Comparison of ENCODE assay signal across 10 cellular contexts in the genomic region with DNA sequence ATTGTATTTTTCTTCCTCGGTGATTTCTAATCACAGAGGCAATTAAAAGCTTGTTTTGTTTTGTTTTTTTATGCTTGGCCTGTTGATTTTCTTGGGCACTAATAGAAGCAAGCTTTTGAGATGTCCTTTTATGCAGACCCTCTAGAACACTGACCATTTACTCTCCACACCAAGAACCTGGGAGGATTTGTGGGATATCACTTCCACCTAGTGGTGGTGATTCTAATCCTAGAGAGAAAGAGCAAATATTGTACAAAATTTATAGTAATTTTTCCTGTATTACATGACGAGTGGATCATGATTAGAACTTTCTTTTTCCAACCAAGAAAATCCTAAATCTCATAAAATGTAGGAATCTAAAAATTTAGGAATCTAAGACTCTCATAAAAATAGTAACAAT. TPM values are rescaled to one million over a fixed set of nuclear protein-coding genes. Genes with fewer than 3 reads are reported as not detected.
DNase-seq lines count a peak whose midpoint lies in the region; ATAC-seq, FAIRE-seq and TF ChIP-seq lines count a peak whose summit lies in the region.
"Had no signal": no experiment of that assay in that cellular context is flagged by ENCODE, and none has a peak within 500 bp of the region (broad histone marks: within the 10 kb centered on the region; RNA-seq: fewer than 3 reads in every experiment).

No MANE protein-coding gene starts in this region.

- H3K27ac ChIP-seq in kidney (ENCODE audit: low read depth in 2 of 2, low read length in 2 of 2): no peak overlapping the region
- no peak overlapping the region for H3K27ac ChIP-seq in right cardiac atrium (ENCODE audit: low read length)

- no peaks in the 10 kb centered on the region for H3K36me3 ChIP-seq in kidney (ENCODE audit: control insufficient read depth in 1 of 2, insufficient read depth in 2 of 2, low read length in 2 of 2)

- FAIRE-seq in kidney (lab: Jason Lieb, UNC): no peak

- DNase-seq in AG10803 (ENCODE audit: low read depth): peak; percentile 37
- peak; percentile 68 for DNase-seq in HT-29 (ENCODE audit: low spot score)
- DNase-seq in kidney: no peak
- DNase-seq in activated CD8-positive, alpha-beta memory T cell treated with anti-CD3 and anti-CD28 coated beads, Interleukin-2, amount 50 U/mL, for 4 hours: no peak
- no peak for DNase-seq in right cardiac atrium
- DNase-seq: activated naive CD8-positive, alpha-beta T cell treated with anti-CD3 and anti-CD28 coated beads, Interleukin-2, amount 10 ng/mL, durations not matched to agents 7 days and 5 days; stimulated activated CD4-positive, alpha-beta T cell treated with anti-CD3 and anti-CD28 coated beads, Interleukin-4, amount 100 ng/mL, for 4 hours had no signal

- H3K4me1 ChIP-seq in kidney (ENCODE audit: control insufficient read depth in 1 of 2, insufficient read depth in 1 of 2, low read depth in 1 of 2, low read length in 2 of 2) (peaks cover 4% of the 10 kb centered on the region in 2 donors), right cardiac atrium (ENCODE audit: control insufficient read depth, insufficient read depth, low read length) (no peaks in the 10 kb centered on the region)

- no peak overlapping the region for H3K4me3 ChIP-seq in AG10803 (ENCODE audit: low read length)
- H3K4me3 ChIP-seq in WI38 (ENCODE audit: low read depth, low read length): no peak overlapping the region
- H3K4me3 ChIP-seq in kidney (ENCODE audit: low read length in 2 of 2): no peak overlapping the region
- H3K4me3 ChIP-seq in right cardiac atrium (ENCODE audit: low read length): no peak overlapping the region

- no peak for ATAC-seq in HG02981 (IDR thresholded peaks at IDR 0.05; ENCODE audit: unreplicated experiment)
- ATAC-seq in GM19463 (IDR thresholded peaks at IDR 0.05; ENCODE audit: unreplicated experiment): no peak
- no peak for ATAC-seq in right cardiac atrium

- intact Hi-C loops in kidney (cut with DNase I): no loop called here
- intact Hi-C loops in right cardiac atrium (cut with DNase I): no loop called here

- H3K9me3 ChIP-seq in kidney (ENCODE audit: control insufficient read depth in 1 of 2, low read length in 2 of 2) (no peaks in the 10 kb centered on the region), right cardiac atrium (ENCODE audit: control insufficient read depth, low read length) (no peaks in the 10 kb centered on the region)

- peak; percentile 69 for TF ChIP-seq CTCF in AG10803 (conservative IDR thresholded peaks at IDR 0.05; ENCODE audit: low read length)
- TF ChIP-seq CTCF in WI38 (IDR thresholded peaks at IDR 0.05; ENCODE audit: low read depth, low read length): peak; percentile 24; the same call in 1 of the 2 replicates
- peak; percentile 39 for TF ChIP-seq CTCF in kidney (IDR thresholded peaks at IDR 0.05; ENCODE audit: borderline replicate concordance, extremely low read depth, insufficient read depth)

- 55% methylated on average over 2 of the region's 2 CpGs for WGBS in right cardiac atrium

- H3K9ac ChIP-seq in kidney (ENCODE audit: low read length in 2 of 2): no peak overlapping the region

- H3K27me3 ChIP-seq in right cardiac atrium (ENCODE audit: control insufficient read depth, insufficient read depth): no peaks in the 10 kb centered on the region

RNA-seq across cellular contexts. Expression of a gene that starts 23.4 kb away (rescaled TPM):
- total RNA-seq in HT-29 (2014; rRNA removed; shearing (Covaris generic)): 1.7 and 2.0 TPM in 2 replicates
- total RNA-seq in kidney: 5.2 TPM
- 2.3 TPM for polyA plus RNA-seq in kidney (ENCODE audit: insufficient read depth, low read depth, low replicate concordance)
- 1 to 10 TPM; 3.7 to 8.9 (median 6.2) TPM for total RNA-seq in right cardiac atrium
- 0.84 TPM for polyA plus RNA-seq in right cardiac atrium

Comparison
In these comparisons a context has a peak if more than half of its experiments do, and no peak if none do; other contexts are left out.
1. DNase-seq: peak in AG10803 (single experiment) and HT-29 (single experiment); none in kidney (single experiment), activated CD8-positive, alpha-beta memory T cell treated with anti-CD3 and anti-CD28 coated beads, Interleukin-2, amount 50 U/mL, for 4 hours (single experiment) and right cardiac atrium (0 of 3).
2. Peak in every context shown above with its lines, with median percentiles within 50 percentile points of each other: CTCF ChIP-seq.